In genomic region chr22:26430600-26430999, GRCh38 we compare ENCODE assay signal across 2 cellular contexts.
TF ChIP-seq lines count a peak whose summit lies in the region.

No MANE protein-coding gene starts in this region.

TF ChIP-seq in endothelial cell of umbilical vein, 7 proteins besides CTCF, POLR2A, EP300 and RAD21:
- TF ChIP-seq EZH2 (IDR thresholded peaks at IDR 0.05; ENCODE audit: borderline replicate concordance, low read depth, low read length, severe bottlenecking) (no peak), JUN (IDR thresholded peaks at IDR 0.05; ENCODE audit: borderline replicate concordance, insufficient read depth, insufficient read length, low read depth) (no peak), GATA2 (IDR thresholded peaks at IDR 0.05; ENCODE audit: insufficient read depth, insufficient read length, low read depth, low read length) (no peak), FOS (IDR thresholded peaks at IDR 0.05; ENCODE audit: borderline replicate concordance, insufficient read depth, low read length) (no peak), POLR2AphosphoS5 (IDR thresholded peaks at IDR 0.05; ENCODE audit: insufficient read depth, low read depth, low read length) (no peak), MYC (IDR thresholded peaks at IDR 0.05; ENCODE audit: low read depth, low read length) (no peak)
- TF ChIP-seq, protein P1, sequence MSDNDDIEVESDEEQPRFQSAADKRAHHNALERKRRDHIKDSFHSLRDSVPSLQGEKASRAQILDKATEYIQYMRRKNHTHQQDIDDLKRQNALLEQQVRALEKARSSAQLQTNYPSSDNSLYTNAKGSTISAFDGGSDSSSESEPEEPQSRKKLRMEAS (IDR thresholded peaks at IDR 0.05; ENCODE audit: insufficient read depth, insufficient read length) = no peak

TF ChIP-seq in SK-N-SH, 30 proteins besides CTCF, POLR2A, EP300 and RAD21:
- TF ChIP-seq, protein P2, sequence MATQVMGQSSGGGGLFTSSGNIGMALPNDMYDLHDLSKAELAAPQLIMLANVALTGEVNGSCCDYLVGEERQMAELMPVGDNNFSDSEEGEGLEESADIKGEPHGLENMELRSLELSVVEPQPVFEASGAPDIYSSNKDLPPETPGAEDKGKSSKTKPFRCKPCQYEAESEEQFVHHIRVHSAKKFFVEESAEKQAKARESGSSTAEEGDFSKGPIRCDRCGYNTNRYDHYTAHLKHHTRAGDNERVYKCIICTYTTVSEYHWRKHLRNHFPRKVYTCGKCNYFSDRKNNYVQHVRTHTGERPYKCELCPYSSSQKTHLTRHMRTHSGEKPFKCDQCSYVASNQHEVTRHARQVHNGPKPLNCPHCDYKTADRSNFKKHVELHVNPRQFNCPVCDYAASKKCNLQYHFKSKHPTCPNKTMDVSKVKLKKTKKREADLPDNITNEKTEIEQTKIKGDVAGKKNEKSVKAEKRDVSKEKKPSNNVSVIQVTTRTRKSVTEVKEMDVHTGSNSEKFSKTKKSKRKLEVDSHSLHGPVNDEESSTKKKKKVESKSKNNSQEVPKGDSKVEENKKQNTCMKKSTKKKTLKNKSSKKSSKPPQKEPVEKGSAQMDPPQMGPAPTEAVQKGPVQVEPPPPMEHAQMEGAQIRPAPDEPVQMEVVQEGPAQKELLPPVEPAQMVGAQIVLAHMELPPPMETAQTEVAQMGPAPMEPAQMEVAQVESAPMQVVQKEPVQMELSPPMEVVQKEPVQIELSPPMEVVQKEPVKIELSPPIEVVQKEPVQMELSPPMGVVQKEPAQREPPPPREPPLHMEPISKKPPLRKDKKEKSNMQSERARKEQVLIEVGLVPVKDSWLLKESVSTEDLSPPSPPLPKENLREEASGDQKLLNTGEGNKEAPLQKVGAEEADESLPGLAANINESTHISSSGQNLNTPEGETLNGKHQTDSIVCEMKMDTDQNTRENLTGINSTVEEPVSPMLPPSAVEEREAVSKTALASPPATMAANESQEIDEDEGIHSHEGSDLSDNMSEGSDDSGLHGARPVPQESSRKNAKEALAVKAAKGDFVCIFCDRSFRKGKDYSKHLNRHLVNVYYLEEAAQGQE (IDR thresholded peaks at IDR 0.05; ENCODE audit: low read depth, low read length) = no peak
- TF ChIP-seq TCF12 (IDR thresholded peaks at IDR 0.05) = no peak
- no peak for TF ChIP-seq MXI1 (IDR thresholded peaks at IDR 0.05; ENCODE audit: low read depth, low read length)
- no peak for TF ChIP-seq ZBTB33 (IDR thresholded peaks at IDR 0.05; ENCODE audit: borderline replicate concordance, low read depth)
- TF ChIP-seq SMC3 (IDR thresholded peaks at IDR 0.05; ENCODE audit: low read depth, low read length) = no peak
- no peak for TF ChIP-seq FOXJ3 (CRISPR knock-in tag; IDR thresholded peaks at IDR 0.05)
- TF ChIP-seq GATA2 (CRISPR knock-in tag; IDR thresholded peaks at IDR 0.05) = no peak
TF ChIP-seq in SK-N-SH: peak in this region for 0.
